ENCODE assay signal across 34 cellular contexts in the genomic region with DNA sequence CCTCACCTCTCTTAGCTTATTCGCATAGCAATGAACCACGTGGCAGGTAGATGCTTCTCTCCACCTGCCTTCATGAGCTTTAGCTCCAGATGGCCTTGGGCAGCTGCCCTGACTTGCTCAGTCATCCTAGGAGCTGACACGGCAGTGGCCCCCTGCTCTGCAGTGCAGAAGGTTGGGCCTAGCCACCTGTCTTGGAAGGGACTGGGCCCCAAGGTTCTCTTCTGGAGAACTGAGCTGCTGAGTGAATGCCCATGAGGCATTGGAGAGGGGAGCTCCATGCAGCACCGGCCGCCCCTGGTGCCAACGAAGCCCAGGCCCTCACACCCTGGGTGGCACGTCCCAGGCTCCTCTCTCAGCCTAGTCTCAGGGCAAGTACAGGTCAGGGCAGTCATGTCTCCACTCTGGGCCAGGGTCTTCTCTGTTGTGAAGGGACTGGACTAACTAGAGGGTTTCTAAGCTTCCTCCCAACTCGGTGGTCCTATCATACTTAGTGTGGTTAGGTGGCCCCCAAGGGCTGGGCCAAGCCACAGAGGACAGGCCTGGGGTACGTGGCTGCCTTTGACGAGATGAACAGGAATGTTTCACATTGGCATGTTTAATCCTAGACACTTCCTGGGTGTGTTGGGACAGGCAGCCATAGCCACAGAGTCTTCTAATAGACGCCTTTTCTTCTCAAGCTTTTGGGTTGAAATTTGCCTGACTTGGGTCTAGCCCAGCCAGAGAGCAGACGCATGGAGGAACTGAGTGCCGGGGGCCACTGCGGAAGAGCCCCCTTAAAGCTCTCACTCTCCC. TPM values are rescaled to one million over a fixed set of nuclear protein-coding genes. Genes with fewer than 3 reads are reported as not detected.
"Had no signal": no experiment of that assay in that cellular context is flagged by ENCODE, and none has a peak within 500 bp of the region (broad histone marks: within the 10 kb centered on the region; RNA-seq: fewer than 3 reads in every experiment).

No MANE protein-coding gene starts in this region.

- H3K4me3 ChIP-seq: colonic mucosa, dorsolateral prefrontal cortex, gastrocnemius medialis, right lobe of liver, thoracic aorta, uterus had no signal

- H3K4me1 ChIP-seq: colonic mucosa, right lobe of liver, uterus had no signal

- H3K27ac Mint-ChIP-seq: activated CD4-positive, alpha-beta memory T cell treated with anti-CD3 and anti-CD28 coated beads, Interleukin-2, amount 10 ng/mL, durations not matched to agents 7 days and 5 days; activated T-cell treated with anti-CD3 and anti-CD28 coated beads, Interleukin-2, amount 50 U/mL, for 24 hours; activated T-helper 17 cell treated with anti-CD3 and anti-CD28 coated beads, Interleukin-2, amount 50 U/mL, for 72 hours had no signal

- H3K9me3 Mint-ChIP-seq: activated CD4-positive, alpha-beta memory T cell treated with anti-CD3 and anti-CD28 coated beads, Interleukin-2, amount 10 ng/mL, durations not matched to agents 7 days and 5 days; activated T-cell treated with anti-CD3 and anti-CD28 coated beads, Interleukin-2, amount 50 U/mL, for 24 hours; activated T-helper 17 cell treated with anti-CD3 and anti-CD28 coated beads, Interleukin-2, amount 50 U/mL, for 72 hours; nephron had no signal

- DNase-seq: activated CD4-positive, alpha-beta memory T cell treated with anti-CD3 and anti-CD28 coated beads, Interleukin-2, amount 10 ng/mL, durations not matched to agents 7 days and 5 days; activated CD4-positive, alpha-beta T cell treated with anti-CD3 and anti-CD28 coated beads for 48 hours; activated CD8-positive, alpha-beta memory T cell treated with anti-CD3 and anti-CD28 coated beads, Interleukin-2, amount 50 U/mL, for 48 hours; activated gamma-delta T cell treated with Interleukin-2 at 50 U/mL for 16 hours; activated naive CD4-positive, alpha-beta T cell treated with anti-CD3 and anti-CD28 coated beads, Interleukin-2, amount 50 U/mL, for 16 hours; activated T-cell treated with anti-CD3 and anti-CD28 coated beads, Interleukin-2, amount 50 U/mL, for 24 hours; amniotic stem cell; brain microvascular endothelial cell; central memory CD4-positive, alpha-beta T cell; colonic mucosa; dorsolateral prefrontal cortex; effector memory CD4-positive, alpha-beta T cell; gastrocnemius medialis; glutamatergic neuron; islet precursor cell; left cardiac atrium; mammary epithelial cell; right lobe of liver; stimulated activated CD4-positive, alpha-beta T cell treated with anti-CD3 and anti-CD28 coated beads, Interleukin-4, amount 100 ng/mL, for 1 hour; stimulated activated naive CD8-positive, alpha-beta T cell treated with anti-CD3 and anti-CD28 coated beads, Interleukin-15, Interleukin-2, amounts not matched to agents 100 U/mL and 50 U/mL, for 24 hours; T-helper 9 cell; trophoblast cell; uterus had no signal

- H3K36me3 ChIP-seq: brain microvascular endothelial cell, colonic mucosa, gastrocnemius medialis, neutrophil, right lobe of liver, thoracic aorta, uterus had no signal

- H3K9me3 ChIP-seq: colonic mucosa, gastrocnemius medialis, neutrophil, right lobe of liver, thoracic aorta, uterus had no signal

- H3K27ac ChIP-seq: brain microvascular endothelial cell, colonic mucosa, dorsolateral prefrontal cortex, gastrocnemius medialis, neutrophil, right lobe of liver, thoracic aorta, uterus, VCaP had no signal

- H3K27me3 Mint-ChIP-seq: activated CD4-positive, alpha-beta memory T cell treated with anti-CD3 and anti-CD28 coated beads, Interleukin-2, amount 10 ng/mL, durations not matched to agents 7 days and 5 days; activated T-cell treated with anti-CD3 and anti-CD28 coated beads, Interleukin-2, amount 50 U/mL, for 24 hours had no signal

- H3K4me3 Mint-ChIP-seq: activated CD4-positive, alpha-beta memory T cell treated with anti-CD3 and anti-CD28 coated beads, Interleukin-2, amount 10 ng/mL, durations not matched to agents 7 days and 5 days; activated T-cell treated with anti-CD3 and anti-CD28 coated beads, Interleukin-2, amount 50 U/mL, for 24 hours; activated T-helper 17 cell treated with anti-CD3 and anti-CD28 coated beads, Interleukin-2, amount 50 U/mL, for 72 hours; nephron had no signal

RNA-seq across cellular contexts. Expression of a gene that starts 47.9 kb away (rescaled TPM):
- total RNA-seq: activated CD4-positive, alpha-beta memory T cell treated with anti-CD3 and anti-CD28 coated beads, Interleukin-2, amount 10 ng/mL, durations not matched to agents 7 days and 5 days; activated T-helper 17 cell treated with anti-CD3 and anti-CD28 coated beads, Interleukin-2, amount 50 U/mL, for 72 hours; astrocyte; colonic mucosa; epithelial cell of proximal tubule; liver; osteocyte; posterior vena cava; renal cortical epithelial cell; right lobe of liver; thoracic aorta had no signal
